In genomic region chr12:78795934-78796445, GRCh38 we compare ENCODE assay signal across 28 cellular contexts.
"Had no signal": no experiment of that assay in that cellular context is flagged by ENCODE, and none has a peak within 500 bp of the region (broad histone marks: within the 10 kb centered on the region; RNA-seq: fewer than 3 reads in every experiment).

No MANE protein-coding gene starts in this region.

- DNase-seq: activated CD4-positive, alpha-beta T cell treated with anti-CD3 and anti-CD28 coated beads for 4 hours; activated CD8-positive, alpha-beta memory T cell treated with anti-CD3 and anti-CD28 coated beads, Interleukin-2, amount 50 U/mL, for 48 hours; activated CD8-positive, alpha-beta T cell treated with anti-CD3 and anti-CD28 coated beads, Interleukin-2, amount 10 ng/mL, durations not matched to agents 7 days and 5 days; activated naive CD4-positive, alpha-beta T cell treated with anti-CD3 and anti-CD28 coated beads, Interleukin-2, amount 50 U/mL, for 16 hours; activated naive CD8-positive, alpha-beta T cell treated with anti-CD3 and anti-CD28 coated beads, Interleukin-2, amount 10 ng/mL, durations not matched to agents 7 days and 5 days; activated T-cell treated with anti-CD3 and anti-CD28 coated beads, Interleukin-2, amount 50 U/mL, for 1 hour; adrenal gland; anterior cingulate cortex; central memory CD4-positive, alpha-beta T cell; KG1; MM.1S; NCI-H1105; NCI-H1436; NCI-H1694 treated with DMSO at 0.1 percent for 48 hours; NCI-H2029 treated with DMSO at 0.1 percent for 48 hours; NCI-H345; NCI-H510A; NCI-H526 treated with DMSO at 0.1 percent for 48 hours; NCI-H82; OCI-M1; SHP77; SW 1271 had no signal

- H3K4me1 ChIP-seq: adrenal gland, breast epithelium, SJSA1 had no signal

- ATAC-seq: activated CD4-positive, CD25-positive, alpha-beta regulatory T cell treated with anti-CD3 and anti-CD28 coated beads, Interleukin-2, amount 50 U/mL, for 24 hours; activated CD8-positive, alpha-beta T cell treated with anti-CD3 and anti-CD28 coated beads, Interleukin-2, amount 10 ng/mL, durations not matched to agents 7 days and 5 days; Panc1; SK-N-SH treated with all-trans-retinoic acid at 6 μM for 48 hours had no signal

- H3K27me3 ChIP-seq: adrenal gland, breast epithelium, SJSA1 had no signal

- H3K4me3 Mint-ChIP-seq: activated CD8-positive, alpha-beta T cell treated with anti-CD3 and anti-CD28 coated beads, Interleukin-2, amount 10 ng/mL, durations not matched to agents 7 days and 5 days; activated naive CD8-positive, alpha-beta T cell treated with anti-CD3 and anti-CD28 coated beads, Interleukin-2, amount 10 ng/mL, durations not matched to agents 7 days and 5 days; T-helper 2 cell treated with Interferon-gamma antibody and Interleukin-4, amounts not matched to agents 5 μg/mL and 100 μg/mL, for 36 hours had no signal

- H3K27me3 Mint-ChIP-seq: activated naive CD8-positive, alpha-beta T cell treated with anti-CD3 and anti-CD28 coated beads, Interleukin-2, amount 10 ng/mL, durations not matched to agents 7 days and 5 days had no signal

- H3K36me3 ChIP-seq: adrenal gland, breast epithelium, SJSA1 had no signal

- H3K27ac Mint-ChIP-seq: activated CD8-positive, alpha-beta T cell treated with anti-CD3 and anti-CD28 coated beads, Interleukin-2, amount 10 ng/mL, durations not matched to agents 7 days and 5 days; activated naive CD8-positive, alpha-beta T cell treated with anti-CD3 and anti-CD28 coated beads, Interleukin-2, amount 10 ng/mL, durations not matched to agents 7 days and 5 days; T-helper 2 cell treated with Interferon-gamma antibody and Interleukin-4, amounts not matched to agents 5 μg/mL and 100 μg/mL, for 36 hours had no signal

- H3K36me3 Mint-ChIP-seq: activated naive CD8-positive, alpha-beta T cell treated with anti-CD3 and anti-CD28 coated beads, Interleukin-2, amount 10 ng/mL, durations not matched to agents 7 days and 5 days had no signal

- H3K4me1 Mint-ChIP-seq: activated naive CD8-positive, alpha-beta T cell treated with anti-CD3 and anti-CD28 coated beads, Interleukin-2, amount 10 ng/mL, durations not matched to agents 7 days and 5 days had no signal

- H3K27ac ChIP-seq: adrenal gland, breast epithelium, SJSA1 had no signal

- H3K9me3 ChIP-seq: adrenal gland, breast epithelium, SJSA1 had no signal

- H3K4me3 ChIP-seq: adrenal gland, breast epithelium, SJSA1 had no signal
